Comparison of ENCODE assay signal across 14 cellular contexts in genomic region chr7:22952306-22953011, GRCh38.
"Had no signal": no experiment of that assay in that cellular context is flagged by ENCODE, and none has a peak within 500 bp of the region (broad histone marks: within the 10 kb centered on the region; RNA-seq: fewer than 3 reads in every experiment).

No MANE protein-coding gene starts in this region.

- H3K27me3 ChIP-seq: body of pancreas, gastrocnemius medialis had no signal

- DNase-seq: activated CD4-positive, alpha-beta memory T cell treated with anti-CD3 and anti-CD28 coated beads for 36 hours; activated CD4-positive, alpha-beta T cell treated with anti-CD3 and anti-CD28 coated beads for 36 hours; activated naive CD4-positive, alpha-beta T cell treated with anti-CD3 and anti-CD28 coated beads, Interleukin-2, amount 50 U/mL, for 16 hours; activated T-cell treated with anti-CD3 and anti-CD28 coated beads, Interleukin-2, amount 50 U/mL, for 24 hours; body of pancreas; effector memory CD8-positive, alpha-beta T cell; gastrocnemius medialis; naive B cell; stimulated activated CD4-positive, alpha-beta T cell treated with anti-CD3 and anti-CD28 coated beads, Interleukin-2, amount 100 ng/mL, for 48 hours; T-helper 1 cell; T1000 had no signal

- H3K27ac ChIP-seq: body of pancreas, gastrocnemius medialis had no signal

- H3K4me1 ChIP-seq: gastrocnemius medialis had no signal

- H3K9me3 ChIP-seq: body of pancreas, gastrocnemius medialis had no signal

- H3K4me3 ChIP-seq: body of pancreas, gastrocnemius medialis had no signal

- H3K36me3 ChIP-seq: gastrocnemius medialis had no signal

- ATAC-seq: activated CD4-positive, alpha-beta T cell treated with anti-CD3 and anti-CD28 coated beads for 36 hours; body of pancreas; effector memory CD8-positive, alpha-beta T cell; gastrocnemius medialis; left lobe of liver; stimulated activated memory B cell treated with anti-CD40 and anti-IgM and Interleukin-4, amounts not matched to agents 10 μg/mL and 1 μg/mL and 100 μg/mL, for 72 hours had no signal

- FAIRE-seq: urothelium cell line had no signal
